Comparison of ENCODE assay signal across 10 cellular contexts in genomic region chr9:137055385-137056364, GRCh38. TPM values are rescaled to one million over a fixed set of nuclear protein-coding genes. Genes with fewer than 3 reads are reported as not detected.
DNase-seq lines count a peak whose midpoint lies in the region; ATAC-seq and TF ChIP-seq lines count a peak whose summit lies in the region.
"Had no signal": no experiment of that assay in that cellular context is flagged by ENCODE, and none has a peak within 500 bp of the region (broad histone marks: within the 10 kb centered on the region; RNA-seq: fewer than 3 reads in every experiment).

No MANE protein-coding gene starts in this region.

- 12 to 22% (median 17%) methylated on average over 28 of the region's 28 CpGs for WGBS in psoas muscle, 3 donors

- H3K4me1 ChIP-seq in psoas muscle, result peaks cover 9% of the 10 kb centered on the region

- no peak for TF ChIP-seq CTCF in psoas muscle (IDR thresholded peaks at IDR 0.05)

- peak; percentile 60 for DNase-seq in Daoy (ENCODE audit: low read depth)
- DNase-seq in Right ventricle myocardium superior, result peak; percentile 97
- DNase-seq in psoas muscle, result peak; percentile 79 to 90
- no peak for DNase-seq in NK-92 (lab: John Stamatoyannopoulos, UW; ENCODE audit: unreplicated experiment)
- no peak for DNase-seq in activated T-cell treated with anti-CD3 and anti-CD28 coated beads, Interleukin-2, amount 50 U/mL, for 1 hour
- DNase-seq: T-cell had no signal

- peak; percentile 94 for ATAC-seq in SK-N-SH treated with all-trans-retinoic acid at 6 μM for 48 hours
- peak; percentile 94 for ATAC-seq in Right ventricle myocardium superior (ENCODE audit: poor library complexity)
- ATAC-seq in psoas muscle, result peak; percentile 55 to 71 (median 61)
- ATAC-seq in GM18858 (IDR thresholded peaks at IDR 0.05; ENCODE audit: unreplicated experiment), result no peak
- no peak for ATAC-seq in GM21576 (IDR thresholded peaks at IDR 0.05; ENCODE audit: unreplicated experiment)
- ATAC-seq: T-cell had no signal

- no peaks in the 10 kb centered on the region for H3K36me3 ChIP-seq in psoas muscle (ENCODE audit: insufficient read depth in 1 of 2, low read depth in 1 of 2)

- intact Hi-C loops in Right ventricle myocardium superior (cut with DNase I) (no loop called here), psoas muscle (cut with DNase I) (no loop called here)

- H3K27ac ChIP-seq in psoas muscle, result no peak overlapping the region
- H3K27ac ChIP-seq: HL-60 had no signal

- peaks cover 0 to 55% (median 27%) of the 10 kb centered on the region in 3 donors for H3K27me3 ChIP-seq in psoas muscle (ENCODE audit: insufficient read depth in 3 of 3, low read length in 2 of 3)

- H3K9me3 ChIP-seq in psoas muscle, result no peaks in the 10 kb centered on the region

- H3K4me3 ChIP-seq in psoas muscle, result no peak overlapping the region

TF ChIP-seq in SK-N-SH treated with all-trans-retinoic acid at 6 μM for 48 hours, 23 proteins besides CTCF, POLR2A, EP300 and RAD21:
- TF ChIP-seq PPARA (CRISPR knock-in tag; IDR thresholded peaks at IDR 0.05; ENCODE audit: borderline replicate concordance) (no peak), POU6F1 (CRISPR knock-in tag; IDR thresholded peaks at IDR 0.05; ENCODE audit: borderline replicate concordance, low read depth) (no peak), ESRRG (CRISPR knock-in tag; IDR thresholded peaks at IDR 0.05) (no peak), ZNF70 (CRISPR knock-in tag; IDR thresholded peaks at IDR 0.05) (no peak), TSHZ2 (CRISPR knock-in tag; IDR thresholded peaks at IDR 0.05) (peak; percentile 71; the same call in 1 of the 2 replicates), GLIS3 (CRISPR knock-in tag; IDR thresholded peaks at IDR 0.05) (no peak), ZNF565 (CRISPR knock-in tag; conservative IDR thresholded peaks at IDR 0.05; ENCODE audit: low read depth) (no peak), OSR1 (CRISPR knock-in tag; IDR thresholded peaks at IDR 0.05) (no peak), TCF4 (CRISPR knock-in tag; IDR thresholded peaks at IDR 0.05; ENCODE audit: borderline replicate concordance) (no peak)

RNA-seq across cellular contexts. Expression of gene ENTPD2, which starts 1.8 kb away (rescaled TPM):
- total RNA-seq in Daoy (2014; rRNA removed; shearing (Covaris generic)), result not detected in 2 replicates
- total RNA-seq in Right ventricle myocardium superior, result 1.9 TPM
- 1 to 10 TPM in 2 of 4 donors, under 1 TPM in 2; 0.59 to 1.4 (median 0.95) TPM for total RNA-seq in psoas muscle
- polyA plus RNA-seq in psoas muscle, result under 1 TPM; 0.17 to 0.29 (median 0.28) TPM

RNA-seq across cellular contexts. Expression of gene NPDC1, which starts 9.7 kb away (rescaled TPM):
- total RNA-seq in Daoy (2014; rRNA removed; shearing (Covaris generic)), result 15.9 and 17.4 TPM in 2 replicates
- total RNA-seq in Right ventricle myocardium superior (59.1 TPM), psoas muscle (10 to 100 TPM; 17.3 to 32.1 (median 22.6) TPM)
- 10 to 100 TPM; 14.8 to 23.2 (median 17.6) TPM for polyA plus RNA-seq in psoas muscle

RNA-seq across cellular contexts. Expression of gene SAPCD2, which starts 14.7 kb away (rescaled TPM):
- 69.8 and 86.6 TPM in 2 replicates for total RNA-seq in Daoy (2014; rRNA removed; shearing (Covaris generic))
- total RNA-seq in Right ventricle myocardium superior (0.22 TPM), psoas muscle (under 1 TPM; 0.10 to 0.15 (median 0.12) TPM)
- under 1 TPM in 2 of 3 donors, not detected in 1; 0.18 to 0.22 TPM for polyA plus RNA-seq in psoas muscle

RNA-seq across cellular contexts. Expression of gene UAP1L1, which starts 21.6 kb away (rescaled TPM):
- 6.1 and 12.4 TPM in 2 replicates for total RNA-seq in Daoy (2014; rRNA removed; shearing (Covaris generic))
- total RNA-seq in Right ventricle myocardium superior, result 11.3 TPM
- 1 to 10 TPM; 1.8 to 4.5 (median 3.0) TPM for total RNA-seq in psoas muscle
- polyA plus RNA-seq in psoas muscle, result 1 to 10 TPM; 1.5 to 2.4 (median 1.7) TPM

RNA-seq across cellular contexts. Expression of gene FUT7, which starts 23.8 kb away (rescaled TPM):
- not detected in 2 replicates for total RNA-seq in Daoy (2014; rRNA removed; shearing (Covaris generic))
- not detected for total RNA-seq in Right ventricle myocardium superior
- total RNA-seq in psoas muscle, result under 1 TPM in 1 of 4 donors, not detected in 3; 0.08 TPM
- polyA plus RNA-seq in psoas muscle, result under 1 TPM in 2 of 3 donors, not detected in 1; 0.01 to 0.06 TPM

Comparison
In these comparisons a context has a peak if more than half of its experiments do, and no peak if none do; other contexts are left out.
1. DNase-seq: peak in Daoy (single experiment), Right ventricle myocardium superior (single experiment) and psoas muscle (2 of 2); none in NK-92 (single experiment) and activated T-cell treated with anti-CD3 and anti-CD28 coated beads, Interleukin-2, amount 50 U/mL, for 1 hour (single experiment).
2. ATAC-seq: peak in SK-N-SH treated with all-trans-retinoic acid at 6 μM for 48 hours (single experiment), Right ventricle myocardium superior (single experiment) and psoas muscle (4 of 4); none in GM18858 (single experiment) and GM21576 (single experiment).
3. RNA of gene SAPCD2, which starts 14.7 kb away (total RNA-seq): 69.8 to 86.6 TPM in Daoy; 0.22 TPM in Right ventricle myocardium superior (single experiment) and 0.10 to 0.15 TPM in psoas muscle; every median in the first group is over 10 times any median in the second.